Comparison of ENCODE assay signal across 16 cellular contexts in the genomic region with DNA sequence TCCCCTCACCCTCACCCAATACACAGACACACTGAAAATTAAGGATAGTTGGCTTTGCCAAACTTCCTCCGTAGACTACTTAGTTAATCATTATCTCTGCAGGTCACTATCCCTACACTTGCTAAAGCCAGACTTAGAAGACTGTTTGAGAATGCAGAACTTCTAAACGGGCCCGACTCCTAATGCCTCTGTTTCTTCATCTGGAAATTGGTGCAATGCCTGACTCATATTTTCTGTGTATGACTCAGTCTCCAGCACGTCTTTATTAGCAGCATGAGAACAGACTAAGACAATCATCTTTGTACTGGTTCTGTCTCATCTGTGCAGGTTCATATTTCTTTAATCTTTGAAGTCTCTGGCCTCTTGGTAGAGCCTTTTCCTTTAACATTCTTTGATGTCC.
DNase-seq lines count a peak whose midpoint lies in the region; ATAC-seq and TF ChIP-seq lines count a peak whose summit lies in the region.
"Had no signal": no experiment of that assay in that cellular context is flagged by ENCODE, and none has a peak within 500 bp of the region (broad histone marks: within the 10 kb centered on the region; RNA-seq: fewer than 3 reads in every experiment).

No MANE protein-coding gene starts in this region.

- H3K4me1 ChIP-seq in RWPE2 (ENCODE audit: insufficient read depth, poor library complexity, severe bottlenecking) (peaks cover 4% of the 10 kb centered on the region), right lobe of liver (no peaks in the 10 kb centered on the region), psoas muscle (no peaks in the 10 kb centered on the region)
- H3K4me1 ChIP-seq: HAP-1 had no signal

- TF ChIP-seq CTCF in RWPE2 (IDR thresholded peaks at IDR 0.05; ENCODE audit: poor library complexity, severe bottlenecking): no peak
- TF ChIP-seq CTCF in right lobe of liver (IDR thresholded peaks at IDR 0.05): no peak
- no peak for TF ChIP-seq CTCF in psoas muscle (IDR thresholded peaks at IDR 0.05)

- H3K27me3 ChIP-seq in RWPE2 (ENCODE audit: insufficient read depth, poor library complexity, severe bottlenecking) (no peaks in the 10 kb centered on the region), right lobe of liver (no peaks in the 10 kb centered on the region), psoas muscle (ENCODE audit: insufficient read depth in 3 of 3, low read length in 2 of 3) (no peaks in the 10 kb centered on the region)

- intact Hi-C loops in right lobe of liver (cut with DNase I) (no loop called here), psoas muscle (cut with DNase I) (no loop called here)

- H3K27ac ChIP-seq in RWPE2 (ENCODE audit: poor library complexity, severe bottlenecking): peak overlapping the region; percentile 26
- H3K27ac ChIP-seq in right lobe of liver: no peak overlapping the region
- H3K27ac ChIP-seq in psoas muscle: no peak overlapping the region
- H3K27ac ChIP-seq: 22Rv1, C4-2B, PC-9 had no signal

- ATAC-seq in RWPE2 (ENCODE audit: low read depth): peak; percentile 73
- ATAC-seq in esophagus mucosa: peak; percentile 90
- ATAC-seq in right lobe of liver: peak; percentile 48 to 67 (median 55)
- ATAC-seq in GM18858 (IDR thresholded peaks at IDR 0.05; ENCODE audit: unreplicated experiment): no peak
- ATAC-seq in psoas muscle: no peak

- WGBS in right lobe of liver (ENCODE audit: insufficient coverage, low coverage, low lambda C conversion rate, missing lambda C conversion rate): 26% methylated on average over 4 of the region's 4 CpGs
- WGBS in psoas muscle, 3 donors: 75 to 84% (median 81%) methylated on average over 4 of the region's 4 CpGs

- H3K9me3 ChIP-seq in RWPE2 (ENCODE audit: severe bottlenecking): no peaks in the 10 kb centered on the region
- no peaks in the 10 kb centered on the region for H3K9me3 ChIP-seq in right lobe of liver
- H3K9me3 ChIP-seq in psoas muscle: no peaks in the 10 kb centered on the region
- H3K9me3 ChIP-seq: HAP-1 had no signal

- no peaks in the 10 kb centered on the region for H3K36me3 ChIP-seq in RWPE2 (ENCODE audit: low read depth)
- no peaks in the 10 kb centered on the region for H3K36me3 ChIP-seq in right lobe of liver
- H3K36me3 ChIP-seq in psoas muscle (ENCODE audit: insufficient read depth in 1 of 2, low read depth in 1 of 2): no peaks in the 10 kb centered on the region
- H3K36me3 ChIP-seq: HAP-1 had no signal

- DNase-seq in DMS53 (lab: John Stamatoyannopoulos, UW) (peak; percentile 14), DMS53 treated with DMSO at 0.1 percent for 48 hours (lab: John Stamatoyannopoulos, UW; ENCODE audit: unreplicated experiment) (no peak), RWPE2 (ENCODE audit: low spot score) (no peak), right lobe of liver (no peak), dermis blood vessel endothelial cell (no peak), psoas muscle (no peak)
- DNase-seq: DMS153, NCI-H1092 treated with DMSO at 0.1 percent for 48 hours, NCI-H1694, PC-9, SHP77 treated with DMSO at 0.1 percent for 48 hours had no signal

- H3K4me3 ChIP-seq in RWPE2 (ENCODE audit: severe bottlenecking) (no peak overlapping the region), right lobe of liver (no peak overlapping the region), psoas muscle (no peak overlapping the region)
- H3K4me3 ChIP-seq: HAP-1, PC-9 had no signal

- TF ChIP-seq POLR2A in right lobe of liver (IDR thresholded peaks at IDR 0.05): no peak

Comparison
In these comparisons a context has a peak if more than half of its experiments do, and no peak if none do; other contexts are left out.
1. ATAC-seq: peak in RWPE2 (single experiment), esophagus mucosa (single experiment) and right lobe of liver (4 of 4); none in GM18858 (single experiment) and psoas muscle (0 of 4).